Comparison of ENCODE assay signal across 23 cellular contexts in genomic region chr17:27593857-27594255, GRCh38.
"Had no signal": no experiment of that assay in that cellular context is flagged by ENCODE, and none has a peak within 500 bp of the region (broad histone marks: within the 10 kb centered on the region; RNA-seq: fewer than 3 reads in every experiment).

No MANE protein-coding gene starts in this region.

- H3K4me3 ChIP-seq: gastroesophageal sphincter, hepatocyte, ovary, smooth muscle cell, transverse colon had no signal

- H3K27me3 ChIP-seq: gastroesophageal sphincter, hepatocyte, ovary, transverse colon had no signal

- H3K9me3 ChIP-seq: gastroesophageal sphincter, ovary, transverse colon had no signal

- DNase-seq: activated CD4-positive, alpha-beta T cell treated with anti-CD3 and anti-CD28 coated beads, Interleukin-2, amount 10 ng/mL, durations not matched to agents 7 days and 5 days; activated CD4-positive, CD25-positive, alpha-beta regulatory T cell treated with anti-CD3 and anti-CD28 coated beads, Interleukin-2, amount 50 U/mL, for 72 hours; activated T-cell treated with anti-CD3 and anti-CD28 coated beads for 4 hours; anterior cingulate cortex; effector CD8-positive, alpha-beta T cell; islet precursor cell; left ventricle myocardium superior; naive B cell; nephron progenitor cell; ovary; retina; stimulated activated CD4-positive, alpha-beta T cell treated with anti-CD3 and anti-CD28 coated beads, Interleukin-1b, Interleukin-23, amount 100 ng/mL, for 48 hours; stimulated activated CD4-positive, alpha-beta T cell treated with anti-CD3 and anti-CD28 coated beads, Interleukin-4, amount 100 ng/mL, for 4 hours; stimulated activated CD8-positive, alpha-beta memory T cell treated with anti-CD3 and anti-CD28 coated beads, Interleukin-4, amount 100 ng/mL, for 48 hours; stimulated activated naive B cell treated with anti-CD40 and anti-IgM and Interleukin-4, amounts not matched to agents 10 μg/mL and 1 μg/mL and 100 μg/mL, for 72 hours; T-helper 9 cell; transverse colon had no signal

- H3K4me1 ChIP-seq: gastroesophageal sphincter, transverse colon had no signal

- H3K9me3 Mint-ChIP-seq: activated CD4-positive, alpha-beta T cell treated with anti-CD3 and anti-CD28 coated beads, Interleukin-2, amount 10 ng/mL, durations not matched to agents 7 days and 5 days; activated naive CD4-positive, alpha-beta T cell treated with anti-CD3 and anti-CD28 coated beads, Interleukin-2, amount 50 U/mL, for 24 hours; naive B cell; nephron progenitor cell; stimulated activated naive B cell treated with anti-CD40 and anti-IgM and Interleukin-4, amounts not matched to agents 10 μg/mL and 1 μg/mL and 100 μg/mL, for 72 hours had no signal

- H3K27me3 Mint-ChIP-seq: activated CD4-positive, alpha-beta T cell treated with anti-CD3 and anti-CD28 coated beads, Interleukin-2, amount 10 ng/mL, durations not matched to agents 7 days and 5 days; activated naive CD4-positive, alpha-beta T cell treated with anti-CD3 and anti-CD28 coated beads, Interleukin-2, amount 50 U/mL, for 24 hours; naive B cell; progenitor cell of endocrine pancreas; stimulated activated naive B cell treated with anti-CD40 and anti-IgM and Interleukin-4, amounts not matched to agents 10 μg/mL and 1 μg/mL and 100 μg/mL, for 72 hours had no signal

- ATAC-seq: gastroesophageal sphincter; left ventricle myocardium superior; sciatic nerve; stimulated activated naive B cell treated with anti-CD40 and anti-IgM and Interleukin-4, amounts not matched to agents 10 μg/mL and 1 μg/mL and 100 μg/mL, for 72 hours had no signal

- H3K36me3 ChIP-seq: ovary, transverse colon had no signal

- H3K27ac Mint-ChIP-seq: activated naive CD4-positive, alpha-beta T cell treated with anti-CD3 and anti-CD28 coated beads, Interleukin-2, amount 50 U/mL, for 24 hours; nephron progenitor cell; stimulated activated naive B cell treated with anti-CD40 and anti-IgM and Interleukin-4, amounts not matched to agents 10 μg/mL and 1 μg/mL and 100 μg/mL, for 72 hours had no signal

- H3K27ac ChIP-seq: gastroesophageal sphincter, hepatocyte, ovary, transverse colon had no signal

- H3K4me1 Mint-ChIP-seq: naive B cell; stimulated activated naive B cell treated with anti-CD40 and anti-IgM and Interleukin-4, amounts not matched to agents 10 μg/mL and 1 μg/mL and 100 μg/mL, for 72 hours had no signal

- H3K4me3 Mint-ChIP-seq: activated CD4-positive, alpha-beta T cell treated with anti-CD3 and anti-CD28 coated beads, Interleukin-2, amount 10 ng/mL, durations not matched to agents 7 days and 5 days; activated naive CD4-positive, alpha-beta T cell treated with anti-CD3 and anti-CD28 coated beads, Interleukin-2, amount 50 U/mL, for 24 hours; naive B cell; nephron progenitor cell; stimulated activated naive B cell treated with anti-CD40 and anti-IgM and Interleukin-4, amounts not matched to agents 10 μg/mL and 1 μg/mL and 100 μg/mL, for 72 hours had no signal
